ENCODE assay signal across 1 cellular context in the genomic region with DNA sequence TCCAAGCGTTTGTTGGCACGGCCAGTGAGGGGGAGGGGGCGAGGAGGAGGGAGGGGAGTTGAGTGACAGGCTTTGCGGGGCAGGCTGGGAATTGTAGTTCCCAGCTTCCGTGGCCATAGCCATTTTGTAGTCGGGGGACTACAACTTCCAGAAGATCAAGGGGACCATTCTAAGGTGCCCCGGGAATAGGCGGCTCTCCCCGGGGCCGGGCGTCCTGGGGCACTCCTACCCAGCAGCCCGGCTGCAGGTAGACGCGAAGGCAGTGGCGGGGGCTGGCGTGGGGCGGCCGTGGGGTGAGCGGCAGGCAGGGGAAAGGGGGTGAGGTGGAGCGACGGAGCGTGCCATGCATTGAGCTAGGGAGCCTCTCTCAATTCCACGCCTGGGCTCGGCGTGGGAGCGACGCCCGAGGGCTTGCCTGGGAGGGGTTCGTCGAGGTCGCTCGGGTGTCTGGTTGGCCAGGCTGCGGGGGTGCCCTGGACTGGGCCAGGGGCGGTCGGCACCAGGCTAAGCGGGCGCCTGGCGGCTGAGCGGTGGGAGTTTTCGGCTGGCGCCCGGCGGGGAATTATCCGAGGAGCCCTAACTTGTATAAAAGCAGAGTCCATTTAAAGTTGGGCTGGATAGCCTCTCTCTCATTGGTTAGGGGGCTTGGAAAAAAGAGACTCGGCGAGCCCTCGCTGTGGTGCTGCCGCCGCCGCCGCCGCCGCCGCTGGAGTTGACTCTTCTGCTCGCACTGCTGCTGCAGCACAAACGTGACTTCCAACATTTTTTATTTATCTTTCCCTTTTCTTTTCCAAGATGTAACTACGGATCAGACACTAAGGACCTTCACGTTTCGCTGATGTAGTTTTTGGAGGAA.
A peak's percentile ranks its signal among the peaks of the same experiment; 100 is the strongest.
TF ChIP-seq lines count a peak whose summit lies in the region.

A gene (plus strand): TSS at position 709 of the 856 bp plus-strand sequence. CDS start 471 bp downstream, outside the sequence.

TF ChIP-seq in HepG2, 621 proteins besides CTCF, POLR2A, EP300 and RAD21 (continued from another document and continues in another):
- TF ChIP-seq, protein P1, sequence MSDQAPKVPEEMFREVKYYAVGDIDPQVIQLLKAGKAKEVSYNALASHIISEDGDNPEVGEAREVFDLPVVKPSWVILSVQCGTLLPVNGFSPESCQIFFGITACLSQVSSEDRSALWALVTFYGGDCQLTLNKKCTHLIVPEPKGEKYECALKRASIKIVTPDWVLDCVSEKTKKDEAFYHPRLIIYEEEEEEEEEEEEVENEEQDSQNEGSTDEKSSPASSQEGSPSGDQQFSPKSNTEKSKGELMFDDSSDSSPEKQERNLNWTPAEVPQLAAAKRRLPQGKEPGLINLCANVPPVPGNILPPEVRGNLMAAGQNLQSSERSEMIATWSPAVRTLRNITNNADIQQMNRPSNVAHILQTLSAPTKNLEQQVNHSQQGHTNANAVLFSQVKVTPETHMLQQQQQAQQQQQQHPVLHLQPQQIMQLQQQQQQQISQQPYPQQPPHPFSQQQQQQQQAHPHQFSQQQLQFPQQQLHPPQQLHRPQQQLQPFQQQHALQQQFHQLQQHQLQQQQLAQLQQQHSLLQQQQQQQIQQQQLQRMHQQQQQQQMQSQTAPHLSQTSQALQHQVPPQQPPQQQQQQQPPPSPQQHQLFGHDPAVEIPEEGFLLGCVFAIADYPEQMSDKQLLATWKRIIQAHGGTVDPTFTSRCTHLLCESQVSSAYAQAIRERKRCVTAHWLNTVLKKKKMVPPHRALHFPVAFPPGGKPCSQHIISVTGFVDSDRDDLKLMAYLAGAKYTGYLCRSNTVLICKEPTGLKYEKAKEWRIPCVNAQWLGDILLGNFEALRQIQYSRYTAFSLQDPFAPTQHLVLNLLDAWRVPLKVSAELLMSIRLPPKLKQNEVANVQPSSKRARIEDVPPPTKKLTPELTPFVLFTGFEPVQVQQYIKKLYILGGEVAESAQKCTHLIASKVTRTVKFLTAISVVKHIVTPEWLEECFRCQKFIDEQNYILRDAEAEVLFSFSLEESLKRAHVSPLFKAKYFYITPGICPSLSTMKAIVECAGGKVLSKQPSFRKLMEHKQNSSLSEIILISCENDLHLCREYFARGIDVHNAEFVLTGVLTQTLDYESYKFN (CRISPR knock-in tag; conservative IDR thresholded peaks at IDR 0.05) = peak; percentile 60; the same call in 1 of the 2 replicates
- TF ChIP-seq, protein P2, sequence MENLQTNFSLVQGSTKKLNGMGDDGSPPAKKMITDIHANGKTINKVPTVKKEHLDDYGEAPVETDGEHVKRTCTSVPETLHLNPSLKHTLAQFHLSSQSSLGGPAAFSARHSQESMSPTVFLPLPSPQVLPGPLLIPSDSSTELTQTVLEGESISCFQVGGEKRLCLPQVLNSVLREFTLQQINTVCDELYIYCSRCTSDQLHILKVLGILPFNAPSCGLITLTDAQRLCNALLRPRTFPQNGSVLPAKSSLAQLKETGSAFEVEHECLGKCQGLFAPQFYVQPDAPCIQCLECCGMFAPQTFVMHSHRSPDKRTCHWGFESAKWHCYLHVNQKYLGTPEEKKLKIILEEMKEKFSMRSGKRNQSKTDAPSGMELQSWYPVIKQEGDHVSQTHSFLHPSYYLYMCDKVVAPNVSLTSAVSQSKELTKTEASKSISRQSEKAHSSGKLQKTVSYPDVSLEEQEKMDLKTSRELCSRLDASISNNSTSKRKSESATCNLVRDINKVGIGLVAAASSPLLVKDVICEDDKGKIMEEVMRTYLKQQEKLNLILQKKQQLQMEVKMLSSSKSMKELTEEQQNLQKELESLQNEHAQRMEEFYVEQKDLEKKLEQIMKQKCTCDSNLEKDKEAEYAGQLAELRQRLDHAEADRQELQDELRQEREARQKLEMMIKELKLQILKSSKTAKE (CRISPR knock-in tag; IDR thresholded peaks at IDR 0.05; ENCODE audit: borderline replicate concordance) = no peak; the same call in 1 of the 2 replicates
- no peak for TF ChIP-seq ZNF672 (CRISPR knock-in tag; IDR thresholded peaks at IDR 0.05)
- 0 out of 2 replicates have a peak, but pooled peaks have one; percentile 5 for TF ChIP-seq ZNF354B (CRISPR knock-in tag; IDR thresholded peaks at IDR 0.05)
- TF ChIP-seq, protein P3, sequence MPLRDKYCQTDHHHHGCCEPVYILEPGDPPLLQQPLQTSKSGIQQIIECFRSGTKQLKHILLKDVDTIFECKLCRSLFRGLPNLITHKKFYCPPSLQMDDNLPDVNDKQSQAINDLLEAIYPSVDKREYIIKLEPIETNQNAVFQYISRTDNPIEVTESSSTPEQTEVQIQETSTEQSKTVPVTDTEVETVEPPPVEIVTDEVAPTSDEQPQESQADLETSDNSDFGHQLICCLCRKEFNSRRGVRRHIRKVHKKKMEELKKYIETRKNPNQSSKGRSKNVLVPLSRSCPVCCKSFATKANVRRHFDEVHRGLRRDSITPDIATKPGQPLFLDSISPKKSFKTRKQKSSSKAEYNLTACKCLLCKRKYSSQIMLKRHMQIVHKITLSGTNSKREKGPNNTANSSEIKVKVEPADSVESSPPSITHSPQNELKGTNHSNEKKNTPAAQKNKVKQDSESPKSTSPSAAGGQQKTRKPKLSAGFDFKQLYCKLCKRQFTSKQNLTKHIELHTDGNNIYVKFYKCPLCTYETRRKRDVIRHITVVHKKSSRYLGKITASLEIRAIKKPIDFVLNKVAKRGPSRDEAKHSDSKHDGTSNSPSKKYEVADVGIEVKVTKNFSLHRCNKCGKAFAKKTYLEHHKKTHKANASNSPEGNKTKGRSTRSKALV (CRISPR knock-in tag; IDR thresholded peaks at IDR 0.05) = peak; percentile 51; the same call in 1 of the 2 replicates
- no peak for TF ChIP-seq ZNF232 (CRISPR knock-in tag; IDR thresholded peaks at IDR 0.05; ENCODE audit: borderline replicate concordance)
- TF ChIP-seq ZNF3 (CRISPR knock-in tag; IDR thresholded peaks at IDR 0.05) = no peak
- TF ChIP-seq, protein P4, sequence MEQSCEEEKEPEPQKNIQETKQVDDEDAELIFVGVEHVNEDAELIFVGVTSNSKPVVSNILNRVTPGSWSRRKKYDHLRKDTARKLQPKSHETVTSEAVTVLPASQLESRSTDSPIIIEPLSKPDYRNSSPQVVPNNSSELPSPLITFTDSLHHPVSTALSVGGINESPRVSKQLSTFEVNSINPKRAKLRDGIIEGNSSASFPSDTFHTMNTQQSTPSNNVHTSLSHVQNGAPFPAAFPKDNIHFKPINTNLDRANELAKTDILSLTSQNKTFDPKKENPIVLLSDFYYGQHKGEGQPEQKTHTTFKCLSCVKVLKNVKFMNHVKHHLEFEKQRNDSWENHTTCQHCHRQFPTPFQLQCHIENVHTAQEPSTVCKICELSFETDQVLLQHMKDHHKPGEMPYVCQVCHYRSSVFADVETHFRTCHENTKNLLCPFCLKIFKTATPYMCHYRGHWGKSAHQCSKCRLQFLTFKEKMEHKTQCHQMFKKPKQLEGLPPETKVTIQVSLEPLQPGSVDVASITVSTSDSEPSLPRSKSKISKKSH (CRISPR knock-in tag; IDR thresholded peaks at IDR 0.05; ENCODE audit: borderline replicate concordance) = no peak
- TF ChIP-seq ZNF598 (CRISPR knock-in tag; IDR thresholded peaks at IDR 0.05; ENCODE audit: borderline replicate concordance) = 0 out of 2 replicates have a peak, but pooled peaks have one; percentile 52
- no peak for TF ChIP-seq ZNF790 (CRISPR knock-in tag; IDR thresholded peaks at IDR 0.05; ENCODE audit: borderline replicate concordance)
- TF ChIP-seq ATRX (CRISPR knock-in tag; IDR thresholded peaks at IDR 0.05; ENCODE audit: borderline replicate concordance) = no peak
- TF ChIP-seq ELF1 (CRISPR knock-in tag; IDR thresholded peaks at IDR 0.05) = no peak; the same call in 1 of the 2 replicates
- TF ChIP-seq, protein P5, sequence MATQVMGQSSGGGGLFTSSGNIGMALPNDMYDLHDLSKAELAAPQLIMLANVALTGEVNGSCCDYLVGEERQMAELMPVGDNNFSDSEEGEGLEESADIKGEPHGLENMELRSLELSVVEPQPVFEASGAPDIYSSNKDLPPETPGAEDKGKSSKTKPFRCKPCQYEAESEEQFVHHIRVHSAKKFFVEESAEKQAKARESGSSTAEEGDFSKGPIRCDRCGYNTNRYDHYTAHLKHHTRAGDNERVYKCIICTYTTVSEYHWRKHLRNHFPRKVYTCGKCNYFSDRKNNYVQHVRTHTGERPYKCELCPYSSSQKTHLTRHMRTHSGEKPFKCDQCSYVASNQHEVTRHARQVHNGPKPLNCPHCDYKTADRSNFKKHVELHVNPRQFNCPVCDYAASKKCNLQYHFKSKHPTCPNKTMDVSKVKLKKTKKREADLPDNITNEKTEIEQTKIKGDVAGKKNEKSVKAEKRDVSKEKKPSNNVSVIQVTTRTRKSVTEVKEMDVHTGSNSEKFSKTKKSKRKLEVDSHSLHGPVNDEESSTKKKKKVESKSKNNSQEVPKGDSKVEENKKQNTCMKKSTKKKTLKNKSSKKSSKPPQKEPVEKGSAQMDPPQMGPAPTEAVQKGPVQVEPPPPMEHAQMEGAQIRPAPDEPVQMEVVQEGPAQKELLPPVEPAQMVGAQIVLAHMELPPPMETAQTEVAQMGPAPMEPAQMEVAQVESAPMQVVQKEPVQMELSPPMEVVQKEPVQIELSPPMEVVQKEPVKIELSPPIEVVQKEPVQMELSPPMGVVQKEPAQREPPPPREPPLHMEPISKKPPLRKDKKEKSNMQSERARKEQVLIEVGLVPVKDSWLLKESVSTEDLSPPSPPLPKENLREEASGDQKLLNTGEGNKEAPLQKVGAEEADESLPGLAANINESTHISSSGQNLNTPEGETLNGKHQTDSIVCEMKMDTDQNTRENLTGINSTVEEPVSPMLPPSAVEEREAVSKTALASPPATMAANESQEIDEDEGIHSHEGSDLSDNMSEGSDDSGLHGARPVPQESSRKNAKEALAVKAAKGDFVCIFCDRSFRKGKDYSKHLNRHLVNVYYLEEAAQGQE (IDR thresholded peaks at IDR 0.05; ENCODE audit: borderline replicate concordance in 1 of 2, low read depth in 1 of 2, low read length in 2 of 2) = peak in 1 of 2 experiments; percentile 15; a peak in 1 of 4 replicates
- no peak for TF ChIP-seq IKZF1 (IDR thresholded peaks at IDR 0.05)
- peak; percentile 67 for TF ChIP-seq POLR2AphosphoS5 (IDR thresholded peaks at IDR 0.05; ENCODE audit: low read depth, low read length)
- TF ChIP-seq CBX5 (CRISPR knock-in tag; IDR thresholded peaks at IDR 0.05; ENCODE audit: borderline replicate concordance) = peak; percentile 83
- peak; percentile 70 for TF ChIP-seq CBX1 (IDR thresholded peaks at IDR 0.05; ENCODE audit: low read depth)
- TF ChIP-seq HHEX (CRISPR knock-in tag; IDR thresholded peaks at IDR 0.05) = no peak
- TF ChIP-seq NKX3-1 (CRISPR knock-in tag; IDR thresholded peaks at IDR 0.05) = no peak
- no peak for TF ChIP-seq AGO1 (IDR thresholded peaks at IDR 0.05; ENCODE audit: low read depth, low read length, poor library complexity, severe bottlenecking)
- TF ChIP-seq NFIB (CRISPR knock-in tag; IDR thresholded peaks at IDR 0.05; ENCODE audit: borderline replicate concordance) = 0 out of 2 replicates have a peak, but pooled peaks have one; percentile 48
- TF ChIP-seq, protein P6, sequence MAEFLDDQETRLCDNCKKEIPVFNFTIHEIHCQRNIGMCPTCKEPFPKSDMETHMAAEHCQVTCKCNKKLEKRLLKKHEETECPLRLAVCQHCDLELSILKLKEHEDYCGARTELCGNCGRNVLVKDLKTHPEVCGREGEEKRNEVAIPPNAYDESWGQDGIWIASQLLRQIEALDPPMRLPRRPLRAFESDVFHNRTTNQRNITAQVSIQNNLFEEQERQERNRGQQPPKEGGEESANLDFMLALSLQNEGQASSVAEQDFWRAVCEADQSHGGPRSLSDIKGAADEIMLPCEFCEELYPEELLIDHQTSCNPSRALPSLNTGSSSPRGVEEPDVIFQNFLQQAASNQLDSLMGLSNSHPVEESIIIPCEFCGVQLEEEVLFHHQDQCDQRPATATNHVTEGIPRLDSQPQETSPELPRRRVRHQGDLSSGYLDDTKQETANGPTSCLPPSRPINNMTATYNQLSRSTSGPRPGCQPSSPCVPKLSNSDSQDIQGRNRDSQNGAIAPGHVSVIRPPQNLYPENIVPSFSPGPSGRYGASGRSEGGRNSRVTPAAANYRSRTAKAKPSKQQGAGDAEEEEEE (CRISPR knock-in tag; IDR thresholded peaks at IDR 0.05; ENCODE audit: borderline replicate concordance) = no peak
- TF ChIP-seq ZKSCAN5 (CRISPR knock-in tag; IDR thresholded peaks at IDR 0.05) = no peak
- TF ChIP-seq, protein P7, sequence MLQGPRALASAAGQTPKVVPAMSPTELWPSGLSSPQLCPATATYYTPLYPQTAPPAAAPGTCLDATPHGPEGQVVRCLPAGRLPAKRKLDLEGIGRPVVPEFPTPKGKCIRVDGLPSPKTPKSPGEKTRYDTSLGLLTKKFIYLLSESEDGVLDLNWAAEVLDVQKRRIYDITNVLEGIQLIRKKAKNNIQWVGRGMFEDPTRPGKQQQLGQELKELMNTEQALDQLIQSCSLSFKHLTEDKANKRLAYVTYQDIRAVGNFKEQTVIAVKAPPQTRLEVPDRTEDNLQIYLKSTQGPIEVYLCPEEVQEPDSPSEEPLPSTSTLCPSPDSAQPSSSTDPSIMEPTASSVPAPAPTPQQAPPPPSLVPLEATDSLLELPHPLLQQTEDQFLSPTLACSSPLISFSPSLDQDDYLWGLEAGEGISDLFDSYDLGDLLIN (CRISPR knock-in tag; IDR thresholded peaks at IDR 0.05; ENCODE audit: borderline replicate concordance) = 0 out of 2 replicates have a peak, but pooled peaks have one; percentile 77
- TF ChIP-seq HOXA3 (CRISPR knock-in tag; IDR thresholded peaks at IDR 0.05) = peak; percentile 80
- peak; percentile 87; the same call in 1 of the 2 replicates for TF ChIP-seq DNMT3B (CRISPR knock-in tag; conservative IDR thresholded peaks at IDR 0.05)
- peak; percentile 53; the same call in 1 of the 2 replicates for TF ChIP-seq ARHGAP35 (CRISPR knock-in tag; IDR thresholded peaks at IDR 0.05; ENCODE audit: borderline replicate concordance)
- TF ChIP-seq, protein P8, sequence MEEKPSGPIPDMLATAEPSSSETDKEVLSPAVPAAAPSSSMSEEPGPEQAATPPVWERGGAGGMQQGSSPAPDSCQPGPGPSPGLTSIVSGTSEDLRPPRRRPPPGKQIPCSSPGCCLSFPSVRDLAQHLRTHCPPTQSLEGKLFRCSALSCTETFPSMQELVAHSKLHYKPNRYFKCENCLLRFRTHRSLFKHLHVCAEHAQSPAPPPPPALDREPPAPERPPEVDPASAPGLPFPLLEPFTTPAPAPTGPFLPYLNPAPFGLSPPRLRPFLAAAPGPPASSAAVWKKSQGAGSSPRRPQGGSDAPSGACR (CRISPR knock-in tag; IDR thresholded peaks at IDR 0.05) = peak; percentile 90
- TF ChIP-seq SNAI1 (CRISPR knock-in tag; IDR thresholded peaks at IDR 0.05; ENCODE audit: borderline replicate concordance) = peak; percentile 53; the same call in 1 of the 2 replicates
- TF ChIP-seq BCL6 (CRISPR knock-in tag; IDR thresholded peaks at IDR 0.05) = peak; percentile 39; the same call in 1 of the 2 replicates
- no peak for TF ChIP-seq ZNF678 (CRISPR knock-in tag; IDR thresholded peaks at IDR 0.05)
- peak; percentile 69; the same call in 1 of the 2 replicates for TF ChIP-seq MXD4 (CRISPR knock-in tag; IDR thresholded peaks at IDR 0.05)
- TF ChIP-seq, protein P9, sequence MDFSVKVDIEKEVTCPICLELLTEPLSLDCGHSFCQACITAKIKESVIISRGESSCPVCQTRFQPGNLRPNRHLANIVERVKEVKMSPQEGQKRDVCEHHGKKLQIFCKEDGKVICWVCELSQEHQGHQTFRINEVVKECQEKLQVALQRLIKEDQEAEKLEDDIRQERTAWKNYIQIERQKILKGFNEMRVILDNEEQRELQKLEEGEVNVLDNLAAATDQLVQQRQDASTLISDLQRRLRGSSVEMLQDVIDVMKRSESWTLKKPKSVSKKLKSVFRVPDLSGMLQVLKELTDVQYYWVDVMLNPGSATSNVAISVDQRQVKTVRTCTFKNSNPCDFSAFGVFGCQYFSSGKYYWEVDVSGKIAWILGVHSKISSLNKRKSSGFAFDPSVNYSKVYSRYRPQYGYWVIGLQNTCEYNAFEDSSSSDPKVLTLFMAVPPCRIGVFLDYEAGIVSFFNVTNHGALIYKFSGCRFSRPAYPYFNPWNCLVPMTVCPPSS (IDR thresholded peaks at IDR 0.05) = no peak
- TF ChIP-seq ZNF143 (CRISPR knock-in tag; IDR thresholded peaks at IDR 0.05) = peak; percentile 93
- TF ChIP-seq SMARCC2 (IDR thresholded peaks at IDR 0.05) = no peak
